ENCODE assay signal across 2 cellular contexts in genomic region chr2:218301176-218301819, GRCh38.
TF ChIP-seq lines count a peak whose summit lies in the region.

No MANE protein-coding gene starts in this region.

TF ChIP-seq in IMR-90, 13 proteins besides CTCF, POLR2A, EP300 and RAD21:
- TF ChIP-seq MAZ (IDR thresholded peaks at IDR 0.05; ENCODE audit: borderline replicate concordance, low read depth, low read length) (0 out of 2 replicates have a peak, but pooled peaks have one; percentile 1), SMC3 (IDR thresholded peaks at IDR 0.05; ENCODE audit: low read depth, low read length) (peak; percentile 86), FOS (IDR thresholded peaks at IDR 0.05; ENCODE audit: low read depth, low read length) (no peak)

TF ChIP-seq in endothelial cell of umbilical vein, 7 proteins besides CTCF, POLR2A, EP300 and RAD21:
- TF ChIP-seq POLR2AphosphoS5 (IDR thresholded peaks at IDR 0.05; ENCODE audit: insufficient read depth, low read depth, low read length) = no peak
- no peak for TF ChIP-seq MAX (IDR thresholded peaks at IDR 0.05; ENCODE audit: insufficient read depth, insufficient read length)
- no peak for TF ChIP-seq FOS (IDR thresholded peaks at IDR 0.05; ENCODE audit: borderline replicate concordance, insufficient read depth, low read length)
- TF ChIP-seq EZH2 (IDR thresholded peaks at IDR 0.05; ENCODE audit: borderline replicate concordance, low read depth, low read length, severe bottlenecking) = no peak
- no peak for TF ChIP-seq MYC (IDR thresholded peaks at IDR 0.05; ENCODE audit: low read depth, low read length)
- no peak for TF ChIP-seq GATA2 (IDR thresholded peaks at IDR 0.05; ENCODE audit: insufficient read depth, insufficient read length, low read depth, low read length)
- TF ChIP-seq JUN (IDR thresholded peaks at IDR 0.05; ENCODE audit: borderline replicate concordance, insufficient read depth, insufficient read length, low read depth) = no peak
